ENCODE assay signal across 14 cellular contexts in genomic region chr2:64667535-64667934, GRCh38. TPM values are rescaled to one million over a fixed set of nuclear protein-coding genes. Genes with fewer than 3 reads are reported as not detected.
DNase-seq lines count a peak whose midpoint lies in the region; ATAC-seq and TF ChIP-seq lines count a peak whose summit lies in the region.
"Had no signal": no experiment of that assay in that cellular context is flagged by ENCODE, and none has a peak within 500 bp of the region (broad histone marks: within the 10 kb centered on the region; RNA-seq: fewer than 3 reads in every experiment).

No MANE protein-coding gene starts in this region.

- H3K36me3 ChIP-seq in breast epithelium (no peaks in the 10 kb centered on the region), testis (ENCODE audit: low read depth, missing control alignments) (no peaks in the 10 kb centered on the region)
- H3K36me3 ChIP-seq: gastroesophageal sphincter had no signal

- no peaks in the 10 kb centered on the region for H3K9me3 ChIP-seq in breast epithelium
- no peaks in the 10 kb centered on the region for H3K9me3 ChIP-seq in testis
- H3K9me3 ChIP-seq: gastroesophageal sphincter had no signal

- TF ChIP-seq POLR2A in breast epithelium (IDR thresholded peaks at IDR 0.05) = no peak
- TF ChIP-seq POLR2A in testis (IDR thresholded peaks at IDR 0.05) = no peak

- POLR2A ChIA-PET in MCF 10A (lab: Yijun Ruan, JAX) = interaction anchor here (0.7 to 2.1 kb wide), 2 partner anchors 8 to 83 kb away, joined by 4 read pairs; no protein-coding TSS in a partner anchor

- H3K4me3 Mint-ChIP-seq in MCF 10A (ENCODE audit: unreplicated experiment) = no peak overlapping the region
- H3K4me3 Mint-ChIP-seq in activated naive CD8-positive, alpha-beta T cell treated with anti-CD3 and anti-CD28 coated beads, Interleukin-2, amount 50 U/mL, for 24 hours = no peak overlapping the region

- no TSS peak for BruUV-seq in MCF 10A (replicated peaks; lab: Mats Ljungman, UMichigan)

- H3K9me3 Mint-ChIP-seq in MCF 10A (ENCODE audit: unreplicated experiment) = no peaks in the 10 kb centered on the region
- H3K9me3 Mint-ChIP-seq in activated naive CD8-positive, alpha-beta T cell treated with anti-CD3 and anti-CD28 coated beads, Interleukin-2, amount 50 U/mL, for 24 hours = no peaks in the 10 kb centered on the region

- H3K36me3 Mint-ChIP-seq in MCF 10A (ENCODE audit: insufficient read depth, unreplicated experiment) = no peaks in the 10 kb centered on the region
- H3K36me3 Mint-ChIP-seq in activated naive CD8-positive, alpha-beta T cell treated with anti-CD3 and anti-CD28 coated beads, Interleukin-2, amount 50 U/mL, for 24 hours (ENCODE audit: low read depth) = no peaks in the 10 kb centered on the region

- no peak overlapping the region for H3K27ac Mint-ChIP-seq in MCF 10A (ENCODE audit: low read depth, unreplicated experiment)
- H3K27ac Mint-ChIP-seq in activated naive CD8-positive, alpha-beta T cell treated with anti-CD3 and anti-CD28 coated beads, Interleukin-2, amount 50 U/mL, for 24 hours = peak overlapping the region; percentile 21

- DNase-seq in breast epithelium (ENCODE audit: low spot score in 2 of 2) = no peak
- no peak for DNase-seq in MCF 10A (ENCODE audit: unreplicated experiment)
- DNase-seq in Kasumi-1 (lab: John Stamatoyannopoulos, UW) = peak; percentile 29 to 31
- DNase-seq in activated naive CD8-positive, alpha-beta T cell treated with anti-CD3 and anti-CD28 coated beads, Interleukin-2, amount 50 U/mL, for 24 hours = no peak
- DNase-seq in testis = no peak
- no peak for DNase-seq in UCSD-AML1 (lab: John Stamatoyannopoulos, UW; ENCODE audit: unreplicated experiment)
- no peak for DNase-seq in HuH-7.5 (ENCODE audit: low spot score)
- DNase-seq in substantia nigra (lab: John Stamatoyannopoulos, UW) = no peak
- DNase-seq: AML-193; effector CD8-positive, alpha-beta T cell; GDM1; NCI-H1694 treated with DMSO at 0.1 percent for 48 hours; NCI-H748 treated with DMSO at 0.1 percent for 48 hours had no signal

- H3K4me3 ChIP-seq in breast epithelium = no peak overlapping the region
- H3K4me3 ChIP-seq in testis = no peak overlapping the region
- H3K4me3 ChIP-seq: gastroesophageal sphincter had no signal

- intact Hi-C loops in breast epithelium (cut with DNase I; ENCODE audit: low total_unique reads) (no loop called here), MCF 10A (cut with micrococcal nuclease) (no loop called here), testis (cut with DNase I; ENCODE audit: low total_unique reads) (no loop called here)

- WGBS in testis, 2 donors = 82 to 89% methylated on average over 1 of the region's 1 CpG

- H3K4me1 ChIP-seq in breast epithelium (no peaks in the 10 kb centered on the region), testis (peaks cover 19% of the 10 kb centered on the region)
- H3K4me1 ChIP-seq: gastroesophageal sphincter had no signal

- ATAC-seq in activated naive CD8-positive, alpha-beta T cell treated with anti-CD3 and anti-CD28 coated beads, Interleukin-2, amount 50 U/mL, for 24 hours = no peak
- ATAC-seq: gastroesophageal sphincter had no signal

- H3K27me3 Mint-ChIP-seq in MCF 10A (ENCODE audit: insufficient read depth, unreplicated experiment) = no peaks in the 10 kb centered on the region
- H3K27me3 Mint-ChIP-seq in activated naive CD8-positive, alpha-beta T cell treated with anti-CD3 and anti-CD28 coated beads, Interleukin-2, amount 50 U/mL, for 24 hours = no peaks in the 10 kb centered on the region

- no peaks in the 10 kb centered on the region for H3K4me1 Mint-ChIP-seq in MCF 10A (ENCODE audit: insufficient read depth, unreplicated experiment)
- H3K4me1 Mint-ChIP-seq in activated naive CD8-positive, alpha-beta T cell treated with anti-CD3 and anti-CD28 coated beads, Interleukin-2, amount 50 U/mL, for 24 hours = peaks cover 48% of the 10 kb centered on the region

- CTCF ChIA-PET in MCF 10A (lab: Yijun Ruan, JAX) = no interaction called here

- no peak for TF ChIP-seq CTCF in breast epithelium (IDR thresholded peaks at IDR 0.05)
- no peak for TF ChIP-seq CTCF in MCF 10A (IDR thresholded peaks at IDR 0.05; ENCODE audit: unreplicated experiment)
- no peak for TF ChIP-seq CTCF in testis (IDR thresholded peaks at IDR 0.05)

- H3K27ac ChIP-seq in breast epithelium (peak overlapping the region; percentile 1 to 12), testis (peak overlapping the region; percentile 18 to 55), substantia nigra (ENCODE audit: low read depth, low read length, poor library complexity, severe bottlenecking) (no peak overlapping the region)
- H3K27ac ChIP-seq: gastroesophageal sphincter had no signal

- no peaks in the 10 kb centered on the region for H3K27me3 ChIP-seq in breast epithelium
- H3K27me3 ChIP-seq in testis = no peaks in the 10 kb centered on the region
- H3K27me3 ChIP-seq: gastroesophageal sphincter had no signal

RNA-seq across cellular contexts. Expression of gene SERTAD2, which starts 13.8 kb away (rescaled TPM):
- total RNA-seq in breast epithelium (10 to 100 TPM; 12.8 to 20.0 (median 17.0) TPM), MCF 10A (2022) (15.0 and 21.6 TPM in 2 replicates), testis (10 to 100 TPM; 41.4 to 41.7 TPM)
- polyA plus RNA-seq in testis (ENCODE audit: insufficient read depth, low read depth, low replicate concordance) = 24.8 TPM

Comparison
In these comparisons a context has a peak if more than half of its experiments do, and no peak if none do; other contexts are left out.
1. DNase-seq: peak in Kasumi-1 (2 of 2); none in breast epithelium (0 of 2), MCF 10A (single experiment), activated naive CD8-positive, alpha-beta T cell treated with anti-CD3 and anti-CD28 coated beads, Interleukin-2, amount 50 U/mL, for 24 hours (single experiment), testis (single experiment), UCSD-AML1 (single experiment), HuH-7.5 (single experiment) and substantia nigra (0 of 49).